In genomic region chrX:69024287-69024686, GRCh38 we compare ENCODE assay signal across 1 cellular context.
TF ChIP-seq lines count a peak whose summit lies in the region.

No MANE protein-coding gene starts in this region.

TF ChIP-seq in SK-N-SH, 30 proteins besides CTCF, POLR2A, EP300 and RAD21 (continued from another document):
- TF ChIP-seq SIN3A (IDR thresholded peaks at IDR 0.05; ENCODE audit: borderline replicate concordance, low read depth, low read length) (no peak), FOXM1 (IDR thresholded peaks at IDR 0.05; ENCODE audit: low read depth) (no peak), PBX3 (IDR thresholded peaks at IDR 0.05) (no peak)
TF ChIP-seq in SK-N-SH: peak in this region for 0.
